8 cellular contexts compared by ENCODE assay signal in genomic region chr3:131543714-131544113, GRCh38. TPM values are rescaled to one million over a fixed set of nuclear protein-coding genes. Genes with fewer than 3 reads are reported as not detected.
DNase-seq lines count a peak whose midpoint lies in the region; ATAC-seq and TF ChIP-seq lines count a peak whose summit lies in the region.

No MANE protein-coding gene starts in this region.

- H3K4me3 ChIP-seq in ACC112 (ENCODE audit: low read depth, low read length) (no peak overlapping the region), LNCaP clone FGC (ENCODE audit: low read depth, low read length) (no peak overlapping the region)

- DNase-seq in LNCaP clone FGC (ENCODE audit: low read depth) (peak; percentile 74), cerebellum (ENCODE audit: low spot score) (peak; percentile 13), medulla oblongata (ENCODE audit: extremely low spot score) (peak; percentile 42), foreskin melanocyte (no peak), NCI-H2029 (lab: John Stamatoyannopoulos, UW) (no peak)

- no peaks in the 10 kb centered on the region for H3K36me3 ChIP-seq in ACC112 (ENCODE audit: insufficient read depth, low read length)

- H2AFZ ChIP-seq in ACC112 (ENCODE audit: low read length, unreplicated experiment): peak overlapping the region; percentile 35

- peaks cover 11% of the 10 kb centered on the region for H3K4me1 ChIP-seq in ACC112 (ENCODE audit: control insufficient read depth, insufficient read depth, low read length, unreplicated experiment)

- no peaks in the 10 kb centered on the region for H3K79me2 ChIP-seq in ACC112 (ENCODE audit: control insufficient read depth, insufficient read depth, low read length, unreplicated experiment)

- peak overlapping the region; percentile 19; the same call in 1 of the 2 replicates for H3K27ac ChIP-seq in ACC112 (ENCODE audit: low read depth, low read length)

- no peak for ATAC-seq in HG03520 (IDR thresholded peaks at IDR 0.05; ENCODE audit: unreplicated experiment)
- ATAC-seq in HG02981 (IDR thresholded peaks at IDR 0.05; ENCODE audit: unreplicated experiment): no peak

- TF ChIP-seq CTCF in LNCaP clone FGC (IDR thresholded peaks at IDR 0.05; ENCODE audit: control insufficient read depth, extremely low read depth, insufficient read depth): no peak

- 0 out of 2 replicates have a peak, but pooled peaks cover 2% of the 10 kb centered on the region for H3K27me3 ChIP-seq in ACC112 (ENCODE audit: insufficient read depth, low read length)

RNA-seq across cellular contexts. Expression of gene MRPL3, which starts 40.9 kb away (rescaled TPM):
- 86.5 TPM for total RNA-seq in cerebellum

Comparison
In these comparisons a context has a peak if more than half of its experiments do, and no peak if none do; other contexts are left out.
1. DNase-seq: peak in LNCaP clone FGC (single experiment), cerebellum (single experiment) and medulla oblongata (single experiment); none in foreskin melanocyte (single experiment) and NCI-H2029 (single experiment).